Comparison of ENCODE assay signal across 19 cellular contexts in the genomic region with DNA sequence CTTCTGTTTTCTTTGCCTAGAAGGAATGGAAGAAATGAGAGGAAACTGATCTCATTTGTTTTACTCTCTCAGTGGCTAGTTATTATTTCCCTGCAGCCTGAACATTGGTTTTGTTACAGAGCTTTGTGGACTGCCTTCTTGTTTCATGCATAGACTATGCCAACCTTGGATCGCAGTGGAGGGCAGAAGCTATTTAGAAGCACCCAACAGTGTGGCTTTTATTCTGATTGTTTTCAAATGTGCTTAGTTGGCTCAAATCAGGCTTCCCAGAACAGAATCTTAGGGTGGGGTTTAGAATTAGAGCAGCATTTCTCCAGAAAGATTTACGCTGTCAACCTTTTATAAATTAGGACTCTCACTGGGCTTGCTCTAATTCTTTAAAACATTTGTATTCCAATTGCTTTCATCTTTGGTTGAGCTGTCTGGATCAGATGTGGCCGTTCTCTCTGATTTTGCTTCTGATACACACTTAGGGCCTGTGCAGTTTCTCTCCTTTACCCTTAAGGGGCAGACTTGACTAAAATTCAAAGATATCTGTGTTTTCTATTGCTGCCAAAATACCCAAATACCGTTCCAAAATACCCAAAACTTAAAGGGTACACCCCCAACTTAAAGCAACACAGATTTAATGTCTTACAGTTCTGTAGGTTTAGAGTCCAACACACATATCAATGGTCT.
DNase-seq lines count a peak whose midpoint lies in the region; ATAC-seq and TF ChIP-seq lines count a peak whose summit lies in the region.
"Had no signal": no experiment of that assay in that cellular context is flagged by ENCODE, and none has a peak within 500 bp of the region (broad histone marks: within the 10 kb centered on the region; RNA-seq: fewer than 3 reads in every experiment).

No MANE protein-coding gene starts in this region.

- H3K27ac Mint-ChIP-seq in brain: peak overlapping the region in 4 of 5 experiments; percentile 49 to 95 (median 74)
- H3K27ac Mint-ChIP-seq: activated CD8-positive, alpha-beta memory T cell treated with anti-CD3 and anti-CD28 coated beads, Interleukin-2, amount 10 ng/mL, durations not matched to agents 7 days and 5 days; stimulated activated naive B cell treated with anti-CD40 and anti-IgM and Interleukin-4, amounts not matched to agents 10 μg/mL and 1 μg/mL and 100 μg/mL, for 72 hours had no signal

- H3K4me3 ChIP-seq in testis: no peak overlapping the region
- H3K4me3 ChIP-seq: pancreas, smooth muscle cell, uterus had no signal

- peaks cover 22% of the 10 kb centered on the region for H3K4me1 Mint-ChIP-seq in brain
- H3K4me1 Mint-ChIP-seq: activated CD8-positive, alpha-beta memory T cell treated with anti-CD3 and anti-CD28 coated beads, Interleukin-2, amount 10 ng/mL, durations not matched to agents 7 days and 5 days had no signal

- peak overlapping the region in 1 of 5 experiments; percentile 40 for H3K4me3 Mint-ChIP-seq in brain
- H3K4me3 Mint-ChIP-seq: activated CD8-positive, alpha-beta memory T cell treated with anti-CD3 and anti-CD28 coated beads, Interleukin-2, amount 10 ng/mL, durations not matched to agents 7 days and 5 days; stimulated activated naive B cell treated with anti-CD40 and anti-IgM and Interleukin-4, amounts not matched to agents 10 μg/mL and 1 μg/mL and 100 μg/mL, for 72 hours had no signal

- peaks cover 19% of the 10 kb centered on the region for H3K36me3 Mint-ChIP-seq in brain

- peak; percentile 79 for ATAC-seq in sciatic nerve
- ATAC-seq: activated CD8-positive, alpha-beta memory T cell treated with anti-CD3 and anti-CD28 coated beads, Interleukin-2, amount 10 ng/mL, durations not matched to agents 7 days and 5 days; pancreas; stimulated activated naive B cell treated with anti-CD40 and anti-IgM and Interleukin-4, amounts not matched to agents 10 μg/mL and 1 μg/mL and 100 μg/mL, for 72 hours had no signal

- no peaks in the 10 kb centered on the region for H3K27me3 Mint-ChIP-seq in brain
- H3K27me3 Mint-ChIP-seq: activated CD8-positive, alpha-beta memory T cell treated with anti-CD3 and anti-CD28 coated beads, Interleukin-2, amount 10 ng/mL, durations not matched to agents 7 days and 5 days; stimulated activated naive B cell treated with anti-CD40 and anti-IgM and Interleukin-4, amounts not matched to agents 10 μg/mL and 1 μg/mL and 100 μg/mL, for 72 hours had no signal

- peaks cover 13 to 25% (median 20%) of the 10 kb centered on the region in 5 experiments for H3K9me3 Mint-ChIP-seq in brain

- DNase-seq in G401 (ENCODE audit: low spot score) (peak; percentile 25), foreskin melanocyte (peak; percentile 9), sciatic nerve (ENCODE audit: low spot score) (no peak), testis (no peak), EL (no peak), NCI-H128 (lab: John Stamatoyannopoulos, UW; ENCODE audit: unreplicated experiment) (no peak), NCI-H2171 (lab: John Stamatoyannopoulos, UW) (no peak)
- DNase-seq: activated CD4-positive, CD25-positive, alpha-beta regulatory T cell treated with anti-CD3 and anti-CD28 coated beads, Interleukin-2, amount 50 U/mL, for 72 hours; activated CD8-positive, alpha-beta memory T cell treated with anti-CD3 and anti-CD28 coated beads, Interleukin-2, amount 10 ng/mL, durations not matched to agents 7 days and 5 days; effector memory CD4-positive, alpha-beta T cell; islet precursor cell; KBM-7; NCI-H1092 treated with DMSO at 0.1 percent for 48 hours; pancreas; stimulated activated naive B cell treated with anti-CD40 and anti-IgM and Interleukin-4, amounts not matched to agents 10 μg/mL and 1 μg/mL and 100 μg/mL, for 72 hours; uterus had no signal

- 82 to 83% methylated on average over 4 of the region's 4 CpGs for WGBS in testis, 2 donors

- H3K36me3 ChIP-seq in testis (ENCODE audit: low read depth, missing control alignments): no peaks in the 10 kb centered on the region
- H3K36me3 ChIP-seq: pancreas, uterus had no signal

- intact Hi-C loops in sciatic nerve (cut with DNase I) (no loop called here), testis (cut with DNase I; ENCODE audit: low total_unique reads) (no loop called here)

- no peaks in the 10 kb centered on the region for H3K27me3 ChIP-seq in testis
- H3K27me3 ChIP-seq: pancreas, uterus had no signal

- no peak for TF ChIP-seq POLR2A in testis (IDR thresholded peaks at IDR 0.05)

- no peak overlapping the region for H3K27ac ChIP-seq in testis
- H3K27ac ChIP-seq: C4-2B, pancreas, uterus had no signal

- in situ Hi-C loops in G401 (cut with HindIII; ENCODE audit: low sequenced_read_pairs): no loop called here

- no peaks in the 10 kb centered on the region for H3K9me3 ChIP-seq in testis
- H3K9me3 ChIP-seq: pancreas, uterus had no signal

- TF ChIP-seq CTCF in brain (conservative IDR thresholded peaks at IDR 0.05) (peak; percentile 38 to 45), testis (IDR thresholded peaks at IDR 0.05) (no peak)

- H3K4me1 ChIP-seq in testis: no peaks in the 10 kb centered on the region
- H3K4me1 ChIP-seq: pancreas, uterus had no signal

Comparison
In these comparisons a context has a peak if more than half of its experiments do, and no peak if none do; other contexts are left out.
1. DNase-seq: peak in G401 (single experiment) and foreskin melanocyte (single experiment); none in sciatic nerve (single experiment), testis (single experiment), EL (single experiment), NCI-H128 (single experiment) and NCI-H2171 (single experiment).
2. CTCF ChIP-seq: peak in brain (2 of 2); none in testis (0 of 3).